In the genomic region with DNA sequence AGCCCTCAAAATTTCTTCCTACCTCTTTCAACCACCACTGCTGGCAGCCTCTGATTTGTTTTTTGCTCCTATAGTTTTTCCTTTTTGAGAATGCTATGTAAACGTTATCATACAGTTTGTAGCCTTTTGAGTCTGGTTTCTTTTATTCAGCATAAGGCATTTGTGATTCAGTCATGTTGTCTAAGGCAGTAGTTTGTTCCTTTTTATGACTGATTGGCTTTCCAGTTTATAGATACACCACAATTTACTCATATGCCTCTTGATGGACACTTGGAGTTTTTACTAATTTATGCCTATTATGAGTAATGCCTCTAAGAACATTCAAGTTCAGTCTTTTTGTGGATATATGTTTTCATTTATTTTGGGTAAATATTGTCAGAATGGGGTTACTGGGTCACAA, we compare ENCODE assay signal across 22 cellular contexts.
"Had no signal": no experiment of that assay in that cellular context is flagged by ENCODE, and none has a peak within 500 bp of the region (broad histone marks: within the 10 kb centered on the region; RNA-seq: fewer than 3 reads in every experiment).

No MANE protein-coding gene starts in this region.

- H3K4me3 Mint-ChIP-seq: activated CD8-positive, alpha-beta T cell treated with anti-CD3 and anti-CD28 coated beads, Interleukin-2, amount 10 ng/mL, durations not matched to agents 7 days and 5 days; activated naive CD8-positive, alpha-beta T cell; brain had no signal

- ATAC-seq: activated CD8-positive, alpha-beta T cell treated with anti-CD3 and anti-CD28 coated beads, Interleukin-2, amount 10 ng/mL, durations not matched to agents 7 days and 5 days had no signal

- H3K27ac ChIP-seq: VCaP had no signal

- H3K27ac Mint-ChIP-seq: activated CD8-positive, alpha-beta T cell treated with anti-CD3 and anti-CD28 coated beads, Interleukin-2, amount 10 ng/mL, durations not matched to agents 7 days and 5 days; activated naive CD8-positive, alpha-beta T cell; brain had no signal

- H3K27me3 Mint-ChIP-seq: activated naive CD8-positive, alpha-beta T cell; brain had no signal

- FAIRE-seq: RCC 7860 had no signal

- H3K4me1 Mint-ChIP-seq: brain had no signal

- DNase-seq: activated CD4-positive, alpha-beta T cell treated with anti-CD3 and anti-CD28 coated beads, Interleukin-2, amount 50 U/mL, for 4 hours; activated CD4-positive, CD25-positive, alpha-beta regulatory T cell; activated CD8-positive, alpha-beta memory T cell treated with anti-CD3 and anti-CD28 coated beads, Interleukin-2, amount 50 U/mL, for 48 hours; activated CD8-positive, alpha-beta T cell treated with anti-CD3 and anti-CD28 coated beads, Interleukin-2, amount 10 ng/mL, durations not matched to agents 7 days and 5 days; activated effector memory CD4-positive, alpha-beta T cell treated with Interleukin-2 at 50 U/mL for 16 hours; activated naive CD4-positive, alpha-beta T cell; activated T-cell treated with anti-CD3 and anti-CD28 coated beads, Interleukin-2, amount 50 U/mL, for 1 hour; amygdala; MM.1S; NCI-H1105; NCI-H1436; NCI-H187; NCI-H2081; NCI-H510A treated with DMSO at 0.1 percent for 48 hours; NCI-H69; NK-92 treated with Interleukin-12 subunit alpha and Interleukin-12 subunit beta, amount 100 ng/mL, for 24 hours; SHP77 treated with DMSO at 0.1 percent for 48 hours; T-helper 1 cell had no signal
